ENCODE assay signal across 19 cellular contexts in genomic region chr6:126720326-126720725, GRCh38.
"Had no signal": no experiment of that assay in that cellular context is flagged by ENCODE, and none has a peak within 500 bp of the region (broad histone marks: within the 10 kb centered on the region; RNA-seq: fewer than 3 reads in every experiment).

No MANE protein-coding gene starts in this region.

- H3K36me3 ChIP-seq: ascending aorta, gastrocnemius medialis, heart right ventricle, sigmoid colon, upper lobe of right lung had no signal

- H3K4me3 ChIP-seq: ascending aorta, gastrocnemius medialis, heart right ventricle, sigmoid colon, testis, upper lobe of right lung had no signal

- H3K9me3 Mint-ChIP-seq: activated CD8-positive, alpha-beta T cell treated with anti-CD3 and anti-CD28 coated beads for 36 hours; activated naive CD8-positive, alpha-beta T cell treated with anti-CD3 and anti-CD28 coated beads for 36 hours; stimulated activated naive CD8-positive, alpha-beta T cell treated with anti-CD3 and anti-CD28 coated beads, Interleukin-15, Interleukin-2, amounts not matched to agents 100 ng/mL and 50 ng/mL, for 24 hours had no signal

- DNase-seq: activated CD4-positive, alpha-beta T cell treated with anti-CD3 and anti-CD28 coated beads for 4 hours; activated CD8-positive, alpha-beta memory T cell treated with anti-CD3 and anti-CD28 coated beads, Interleukin-2, amount 50 U/mL, for 4 hours; activated CD8-positive, alpha-beta T cell treated with anti-CD3 and anti-CD28 coated beads for 36 hours; activated gamma-delta T cell treated with Interleukin-2 at 50 U/mL for 16 hours; activated naive CD8-positive, alpha-beta T cell treated with anti-CD3 and anti-CD28 coated beads for 36 hours; activated T-cell treated with anti-CD3 and anti-CD28 coated beads, Interleukin-2, amount 50 U/mL, for 72 hours; cortex of kidney; effector memory CD4-positive, alpha-beta T cell; gastrocnemius medialis; heart right ventricle; nephron progenitor cell; sigmoid colon; stimulated activated CD4-positive, alpha-beta T cell treated with anti-CD3 and anti-CD28 coated beads, Interleukin-2, amount 100 ng/mL, for 48 hours; stimulated activated CD8-positive, alpha-beta memory T cell treated with anti-CD3 and anti-CD28 coated beads, Interleukin-4, amount 100 ng/mL, for 48 hours; T-helper 1 cell; testis; upper lobe of right lung had no signal

- H3K36me3 Mint-ChIP-seq: activated naive CD8-positive, alpha-beta T cell treated with anti-CD3 and anti-CD28 coated beads for 36 hours had no signal

- H3K4me1 ChIP-seq: ascending aorta, heart right ventricle, testis, upper lobe of right lung had no signal

- H3K27ac Mint-ChIP-seq: activated CD8-positive, alpha-beta T cell treated with anti-CD3 and anti-CD28 coated beads for 36 hours; activated naive CD8-positive, alpha-beta T cell treated with anti-CD3 and anti-CD28 coated beads for 36 hours; activated T-cell treated with anti-CD3 and anti-CD28 coated beads, Interleukin-2, amount 50 U/mL, for 72 hours; nephron progenitor cell; stimulated activated naive CD8-positive, alpha-beta T cell treated with anti-CD3 and anti-CD28 coated beads, Interleukin-15, Interleukin-2, amounts not matched to agents 100 ng/mL and 50 ng/mL, for 24 hours had no signal

- H3K9me3 ChIP-seq: ascending aorta, gastrocnemius medialis, sigmoid colon, testis, upper lobe of right lung had no signal

- H3K27ac ChIP-seq: ascending aorta, gastrocnemius medialis, heart right ventricle, sigmoid colon, testis, upper lobe of right lung had no signal

- ATAC-seq: activated CD8-positive, alpha-beta T cell treated with anti-CD3 and anti-CD28 coated beads for 36 hours; activated T-cell treated with anti-CD3 and anti-CD28 coated beads, Interleukin-2, amount 50 U/mL, for 72 hours; gastrocnemius medialis; heart right ventricle; upper lobe of right lung had no signal

- H3K27me3 ChIP-seq: ascending aorta, gastrocnemius medialis, heart right ventricle, sigmoid colon, testis, upper lobe of right lung had no signal

- H3K4me1 Mint-ChIP-seq: activated naive CD8-positive, alpha-beta T cell treated with anti-CD3 and anti-CD28 coated beads for 36 hours had no signal

- H3K27me3 Mint-ChIP-seq: activated CD8-positive, alpha-beta T cell treated with anti-CD3 and anti-CD28 coated beads for 36 hours; activated naive CD8-positive, alpha-beta T cell treated with anti-CD3 and anti-CD28 coated beads for 36 hours; stimulated activated naive CD8-positive, alpha-beta T cell treated with anti-CD3 and anti-CD28 coated beads, Interleukin-15, Interleukin-2, amounts not matched to agents 100 ng/mL and 50 ng/mL, for 24 hours had no signal

- H3K4me3 Mint-ChIP-seq: activated CD8-positive, alpha-beta T cell treated with anti-CD3 and anti-CD28 coated beads for 36 hours; activated naive CD8-positive, alpha-beta T cell treated with anti-CD3 and anti-CD28 coated beads for 36 hours; activated T-cell treated with anti-CD3 and anti-CD28 coated beads, Interleukin-2, amount 50 U/mL, for 72 hours; nephron progenitor cell; stimulated activated naive CD8-positive, alpha-beta T cell treated with anti-CD3 and anti-CD28 coated beads, Interleukin-15, Interleukin-2, amounts not matched to agents 100 ng/mL and 50 ng/mL, for 24 hours had no signal
